In genomic region chr15:101049856-101050646, GRCh38 we compare ENCODE assay signal across 1 cellular context.
TF ChIP-seq lines count a peak whose summit lies in the region.

No MANE protein-coding gene starts in this region.

TF ChIP-seq in H1, 55 proteins besides CTCF, POLR2A, EP300 and RAD21 (continued from another document):
- TF ChIP-seq CBX8 (IDR thresholded peaks at IDR 0.05; ENCODE audit: borderline replicate concordance, low read depth, low read length) (no peak), GTF2F1 (IDR thresholded peaks at IDR 0.05; ENCODE audit: borderline replicate concordance, low read depth, low read length) (no peak)
TF ChIP-seq in H1: peak in this region for 0.
